In genomic region chr22:10727393-10727792, GRCh38 we compare ENCODE assay signal across 1 cellular context.
TF ChIP-seq lines count a peak whose summit lies in the region.

No MANE protein-coding gene starts in this region.

TF ChIP-seq in IMR-90, 13 proteins besides CTCF, POLR2A, EP300 and RAD21 (continued from another document):
- TF ChIP-seq USF2 (IDR thresholded peaks at IDR 0.05; ENCODE audit: low read depth, low read length): no peak
- no peak for TF ChIP-seq RFX5 (IDR thresholded peaks at IDR 0.05; ENCODE audit: low read depth, low read length)
